Comparison of ENCODE assay signal across 8 cellular contexts in genomic region chr5:81971694-81972495, GRCh38. TPM values are rescaled to one million over a fixed set of nuclear protein-coding genes. Genes with fewer than 3 reads are reported as not detected.
DNase-seq lines count a peak whose midpoint lies in the region; ATAC-seq and TF ChIP-seq lines count a peak whose summit lies in the region.

Gene ATG10, plus strand, starts transcription at chr5:81972023. Its CDS starts 15,548 bp downstream, at chr5:81987571.

- no peaks in the 10 kb centered on the region for H3K9me3 Mint-ChIP-seq in activated T-cell treated with anti-CD3 and anti-CD28 coated beads, Interleukin-2, amount 50 U/mL, for 4 hours

- H3K4me1 Mint-ChIP-seq in activated T-cell treated with anti-CD3 and anti-CD28 coated beads, Interleukin-2, amount 50 U/mL, for 4 hours (ENCODE audit: low read depth), result peaks cover 29% of the 10 kb centered on the region

- H3K27ac ChIP-seq in PC-3 (ENCODE audit: low read length), result peak within 1 kb of the TSS; percentile 89
- peak within 1 kb of the TSS; percentile 97 for H3K27ac ChIP-seq in muscle layer of duodenum (ENCODE audit: low read length)

- no peaks in the 10 kb centered on the region for H3K27me3 Mint-ChIP-seq in activated T-cell treated with anti-CD3 and anti-CD28 coated beads, Interleukin-2, amount 50 U/mL, for 4 hours (ENCODE audit: low read depth)

- DNase-seq in DMS153 treated with DMSO at 0.1 percent for 48 hours (lab: John Stamatoyannopoulos, UW; ENCODE audit: unreplicated experiment) (peak; percentile 40), PC-3 (peak; percentile 88)
- DNase-seq in Jurkat, Clone E6-1 (ENCODE audit: low read depth, low spot score), result peak; percentile 88
- DNase-seq in activated T-cell treated with anti-CD3 and anti-CD28 coated beads, Interleukin-2, amount 50 U/mL, for 4 hours, result peak; percentile 82
- peak; percentile 75 for DNase-seq in stimulated activated CD8-positive, alpha-beta memory T cell treated with anti-CD3 and anti-CD28 coated beads, Interleukin-7, amount 100 ng/mL, for 24 hours (ENCODE audit: low read depth)

- H3K79me2 ChIP-seq in PC-3 (ENCODE audit: low read length), result peaks cover 13% of the 10 kb centered on the region; the same call in 1 of the 2 replicates

- no peaks in the 10 kb centered on the region for H3F3A ChIP-seq in PC-3 (ENCODE audit: low read length, unreplicated experiment)

- no TSS peak for BruUV-seq in PC-3 (replicated peaks; lab: Mats Ljungman, UMichigan)

- intact Hi-C loops in PC-3 (cut with micrococcal nuclease), result loop anchor here (2.0 to 10.0 kb wide), 5 partner anchors 120 to 547 kb away; partner anchors contain the start of gene SSBP2

- peak within 1 kb of the TSS; percentile 92 for H2AFZ ChIP-seq in PC-3 (ENCODE audit: low read length)

- POLR2A ChIA-PET in PC-3 (lab: Charles Lee; ENCODE audit: unreplicated experiment), result no interaction called here

- peak within 1 kb of the TSS; percentile 67 for H3K4me3 ChIP-seq in Jurkat, Clone E6-1 (ENCODE audit: low read length)
- H3K4me3 ChIP-seq in PC-3 (ENCODE audit: low read length) (peak within 1 kb of the TSS; percentile 78), muscle layer of duodenum (ENCODE audit: low read depth in 1 of 2, low read length in 2 of 2) (peak within 1 kb of the TSS; percentile 74 to 89)

- H3K4me1 ChIP-seq in PC-3 (ENCODE audit: insufficient read depth, low read length) (peaks cover 12% of the 10 kb centered on the region; the same call in 1 of the 2 replicates), muscle layer of duodenum (ENCODE audit: control insufficient read depth in 1 of 2, insufficient read depth in 2 of 2, low read length in 2 of 2) (peaks cover 0 to 10% of the 10 kb centered on the region in 2 donors)

- H3K9me3 ChIP-seq in PC-3 (ENCODE audit: low read length), result no peaks in the 10 kb centered on the region
- no peaks in the 10 kb centered on the region for H3K9me3 ChIP-seq in muscle layer of duodenum (ENCODE audit: control insufficient read depth in 1 of 2, low read length in 2 of 2)

- ATAC-seq in GM21717 (IDR thresholded peaks at IDR 0.05; ENCODE audit: unreplicated experiment) (peak; percentile 97), PC-3 (peak; percentile 96), esophagus mucosa (peak; percentile 100)
- peak; percentile 96 for ATAC-seq in activated T-cell treated with anti-CD3 and anti-CD28 coated beads, Interleukin-2, amount 50 U/mL, for 4 hours

- no peaks in the 10 kb centered on the region for H3K36me3 ChIP-seq in PC-3 (ENCODE audit: low read depth, low read length)
- H3K36me3 ChIP-seq in muscle layer of duodenum (ENCODE audit: control insufficient read depth in 1 of 2, insufficient read depth in 2 of 2, low read length in 2 of 2), result no peaks in the 10 kb centered on the region

- H3K4me3 Mint-ChIP-seq in activated T-cell treated with anti-CD3 and anti-CD28 coated beads, Interleukin-2, amount 50 U/mL, for 4 hours, result peak within 1 kb of the TSS; percentile 95

- peak within 1 kb of the TSS; percentile 98 for H3K9ac ChIP-seq in PC-3 (ENCODE audit: low read length)

- H3K27me3 ChIP-seq in PC-3 (ENCODE audit: low read length) (no peaks in the 10 kb centered on the region), muscle layer of duodenum (ENCODE audit: low read depth, low read length) (no peaks in the 10 kb centered on the region)

- CTCF ChIA-PET in PC-3 (lab: Charles Lee), result no interaction called here

- no peaks in the 10 kb centered on the region for H3K9me2 ChIP-seq in PC-3 (replicated peaks; ENCODE audit: low read length)

- peak within 1 kb of the TSS; percentile 91 for H3K4me2 ChIP-seq in PC-3 (ENCODE audit: low read length)

- no peaks in the 10 kb centered on the region for H4K20me1 ChIP-seq in PC-3 (ENCODE audit: low read length)

- no peak for TF ChIP-seq CTCF in PC-3 (conservative IDR thresholded peaks at IDR 0.05; ENCODE audit: low read depth, low read length)

- no peaks in the 10 kb centered on the region for H3K36me3 Mint-ChIP-seq in activated T-cell treated with anti-CD3 and anti-CD28 coated beads, Interleukin-2, amount 50 U/mL, for 4 hours (ENCODE audit: insufficient read depth)

RNA-seq across cellular contexts. Expression of gene ATG10, which starts in this region (rescaled TPM):
- 33.0 TPM for polyA plus RNA-seq in Jurkat, Clone E6-1 (2012; ENCODE audit: insufficient read depth, insufficient read length)
- total RNA-seq in PC-3 (2014; rRNA removed) (11.7 and 11.8 TPM in 2 replicates), esophagus mucosa (8.1 TPM)
- 1 to 10 TPM; 4.6 to 5.8 (median 5.3) TPM for total RNA-seq in activated T-cell treated with anti-CD3 and anti-CD28 coated beads, Interleukin-2, amount 50 U/mL, for 4 hours

Comparison
In these comparisons a context has a peak if more than half of its experiments do, and no peak if none do; other contexts are left out.
1. Peak in every context shown above with its lines: DNase-seq, ATAC-seq, H3K4me3 ChIP-seq and H3K27ac ChIP-seq.